ENCODE assay signal across 8 cellular contexts in genomic region chr6:139016337-139017213, GRCh38. TPM values are rescaled to one million over a fixed set of nuclear protein-coding genes. Genes with fewer than 3 reads are reported as not detected.
DNase-seq lines count a peak whose midpoint lies in the region; ATAC-seq and TF ChIP-seq lines count a peak whose summit lies in the region.

No MANE protein-coding gene starts in this region.

- H3K4me3 Mint-ChIP-seq in activated CD4-positive, alpha-beta T cell treated with anti-CD3 and anti-CD28 coated beads, Interleukin-2, amount 10 ng/mL, durations not matched to agents 7 days and 5 days = no peak overlapping the region

- ATAC-seq in GM19043 (IDR thresholded peaks at IDR 0.05; ENCODE audit: low read depth, unreplicated experiment) (peak; percentile 85), HG02938 (IDR thresholded peaks at IDR 0.05; ENCODE audit: unreplicated experiment) (peak; percentile 89)
- ATAC-seq in activated naive CD4-positive, alpha-beta T cell treated with anti-CD3 and anti-CD28 coated beads, Interleukin-2, amount 50 U/mL, for 72 hours = no peak

- H3K9ac ChIP-seq in parathyroid adenoma = no peak overlapping the region

- H3K36me3 ChIP-seq in parathyroid adenoma (ENCODE audit: control insufficient read depth, insufficient read depth, low read length) = no peaks in the 10 kb centered on the region

- no peaks in the 10 kb centered on the region for H3K4me1 Mint-ChIP-seq in activated CD4-positive, alpha-beta T cell treated with anti-CD3 and anti-CD28 coated beads, Interleukin-2, amount 10 ng/mL, durations not matched to agents 7 days and 5 days

- no peak overlapping the region for H3K27ac ChIP-seq in parathyroid adenoma

- no peak overlapping the region for H2AFZ ChIP-seq in parathyroid adenoma

- POLR2A ChIA-PET in activated CD4-positive, alpha-beta T cell treated with anti-CD3 and anti-CD28 coated beads, Interleukin-2, amount 10 ng/mL, durations not matched to agents 7 days and 5 days (lab: Charles Lee) = no interaction called here

- no peak for TF ChIP-seq CTCF in parathyroid adenoma (IDR thresholded peaks at IDR 0.05)

- no peaks in the 10 kb centered on the region for H3K9me3 Mint-ChIP-seq in activated CD4-positive, alpha-beta T cell treated with anti-CD3 and anti-CD28 coated beads, Interleukin-2, amount 10 ng/mL, durations not matched to agents 7 days and 5 days
- no peaks in the 10 kb centered on the region for H3K9me3 Mint-ChIP-seq in activated naive CD4-positive, alpha-beta T cell treated with anti-CD3 and anti-CD28 coated beads, Interleukin-2, amount 50 U/mL, for 72 hours

- CTCF ChIA-PET in activated CD4-positive, alpha-beta T cell treated with anti-CD3 and anti-CD28 coated beads, Interleukin-2, amount 10 ng/mL, durations not matched to agents 7 days and 5 days (lab: Charles Lee) = interaction anchor here (1.2 to 1.3 kb wide), 2 partner anchors 15 to 32 kb away, joined by 3 read pairs; no protein-coding TSS in a partner anchor

- H3K4me3 ChIP-seq in parathyroid adenoma (ENCODE audit: low read depth, low read length) = no peak overlapping the region

- no peaks in the 10 kb centered on the region for H3K36me3 Mint-ChIP-seq in activated CD4-positive, alpha-beta T cell treated with anti-CD3 and anti-CD28 coated beads, Interleukin-2, amount 10 ng/mL, durations not matched to agents 7 days and 5 days (ENCODE audit: low read depth)
- H3K36me3 Mint-ChIP-seq in activated naive CD4-positive, alpha-beta T cell treated with anti-CD3 and anti-CD28 coated beads, Interleukin-2, amount 50 U/mL, for 72 hours = no peaks in the 10 kb centered on the region

- peaks cover 9% of the 10 kb centered on the region for H3K4me1 ChIP-seq in parathyroid adenoma

- H3K27me3 ChIP-seq in parathyroid adenoma (ENCODE audit: control insufficient read depth, insufficient read depth, low read length) = no peaks in the 10 kb centered on the region

- H3K27ac Mint-ChIP-seq in activated CD4-positive, alpha-beta T cell treated with anti-CD3 and anti-CD28 coated beads, Interleukin-2, amount 10 ng/mL, durations not matched to agents 7 days and 5 days = no peak overlapping the region
- H3K27ac Mint-ChIP-seq in activated naive CD4-positive, alpha-beta T cell treated with anti-CD3 and anti-CD28 coated beads, Interleukin-2, amount 50 U/mL, for 72 hours = no peak overlapping the region

- no peaks in the 10 kb centered on the region for H3K79me2 ChIP-seq in parathyroid adenoma

- H3K9me3 ChIP-seq in parathyroid adenoma (ENCODE audit: control insufficient read depth, low read length) = no peaks in the 10 kb centered on the region

- DNase-seq in SKM-1 (lab: John Stamatoyannopoulos, UW; ENCODE audit: unreplicated experiment) (peak; percentile 27), mucosa of gallbladder (ENCODE audit: low spot score) (no peak)
- no peak for DNase-seq in activated CD4-positive, alpha-beta T cell treated with anti-CD3 and anti-CD28 coated beads, Interleukin-2, amount 10 ng/mL, durations not matched to agents 7 days and 5 days
- DNase-seq in stimulated activated CD4-positive, alpha-beta T cell treated with anti-CD3 and anti-CD28 coated beads, Interleukin-2, amount 100 ng/mL, for 24 hours = no peak
- DNase-seq in activated naive CD4-positive, alpha-beta T cell treated with anti-CD3 and anti-CD28 coated beads, Interleukin-2, amount 50 U/mL, for 72 hours (ENCODE audit: low spot score in 2 of 2) = no peak

- H3K4me2 ChIP-seq in parathyroid adenoma (ENCODE audit: low read length) = peak overlapping the region; percentile 13

- no peaks in the 10 kb centered on the region for H3K27me3 Mint-ChIP-seq in activated CD4-positive, alpha-beta T cell treated with anti-CD3 and anti-CD28 coated beads, Interleukin-2, amount 10 ng/mL, durations not matched to agents 7 days and 5 days

RNA-seq across cellular contexts. Expression of gene ABRACL, which starts 12.0 kb away (rescaled TPM):
- total RNA-seq in activated CD4-positive, alpha-beta T cell treated with anti-CD3 and anti-CD28 coated beads, Interleukin-2, amount 10 ng/mL, durations not matched to agents 7 days and 5 days = 100 to 1,000 TPM; 132 to 174 TPM
- total RNA-seq in mucosa of gallbladder = 30.9 TPM
- 100 to 1,000 TPM in 1 of 2 donors, 10 to 100 TPM in 1; 93.8 to 192 TPM for total RNA-seq in activated naive CD4-positive, alpha-beta T cell treated with anti-CD3 and anti-CD28 coated beads, Interleukin-2, amount 50 U/mL, for 72 hours

RNA-seq across cellular contexts. Expression of gene REPS1, which starts 28.5 kb away (rescaled TPM):
- 10 to 100 TPM; 44.5 to 58.1 TPM for total RNA-seq in activated CD4-positive, alpha-beta T cell treated with anti-CD3 and anti-CD28 coated beads, Interleukin-2, amount 10 ng/mL, durations not matched to agents 7 days and 5 days
- total RNA-seq in mucosa of gallbladder = 36.7 TPM
- 10 to 100 TPM; 40.5 to 59.6 TPM for total RNA-seq in activated naive CD4-positive, alpha-beta T cell treated with anti-CD3 and anti-CD28 coated beads, Interleukin-2, amount 50 U/mL, for 72 hours

Comparison
In these comparisons a context has a peak if more than half of its experiments do, and no peak if none do; other contexts are left out.
1. ATAC-seq: peak in GM19043 (single experiment) and HG02938 (single experiment); none in activated naive CD4-positive, alpha-beta T cell treated with anti-CD3 and anti-CD28 coated beads, Interleukin-2, amount 50 U/mL, for 72 hours (0 of 2).